In the genomic region with DNA sequence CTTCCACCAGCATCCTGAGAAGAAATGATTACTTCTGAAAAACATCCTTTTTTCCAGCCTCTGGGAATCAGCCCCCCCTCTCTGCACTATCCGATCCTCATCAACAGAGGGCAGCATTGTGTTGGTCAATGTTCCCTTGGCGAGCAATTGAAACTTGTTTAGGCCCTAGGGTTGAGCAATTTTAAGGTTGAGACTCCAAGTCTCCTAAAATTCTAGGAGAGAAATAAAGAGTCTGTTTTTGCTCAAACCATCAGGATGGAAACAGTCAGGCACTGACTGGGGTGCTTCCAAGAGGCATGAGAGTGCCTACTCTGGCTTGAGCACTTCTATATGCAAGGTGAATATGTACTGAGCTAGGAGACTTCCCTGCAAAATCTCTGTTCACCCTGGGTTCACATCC, we compare ENCODE assay signal across 8 cellular contexts. TPM values are rescaled to one million over a fixed set of nuclear protein-coding genes. Genes with fewer than 3 reads are reported as not detected.
A peak's percentile ranks its signal among the peaks of the same experiment; 100 is the strongest.
DNase-seq lines count a peak whose midpoint lies in the region; ATAC-seq, FAIRE-seq and TF ChIP-seq lines count a peak whose summit lies in the region.

No MANE protein-coding gene starts in this region.

- peaks cover 78 to 96% (median 88%) of the 10 kb centered on the region in 4 donors for H3K4me1 Mint-ChIP-seq in CD4-positive, alpha-beta memory T cell

- H3K27ac ChIP-seq in CD4-positive, alpha-beta memory T cell (ENCODE audit: low read depth, low read length), result peak overlapping the region; percentile 64
- H3K27ac ChIP-seq in right cardiac atrium (ENCODE audit: low read length) (no peak overlapping the region), gastrocnemius medialis (no peak overlapping the region)

- H3K27ac Mint-ChIP-seq in CD4-positive, alpha-beta memory T cell, result peak overlapping the region; percentile 84 to 98 (median 94)

- H3K27me3 Mint-ChIP-seq in CD4-positive, alpha-beta memory T cell, result no peaks in the 10 kb centered on the region

- peaks cover 0 to 8% (median 0%) of the 10 kb centered on the region in 8 donors for H3K9me3 Mint-ChIP-seq in CD4-positive, alpha-beta memory T cell

- no peak overlapping the region for H3K4me3 ChIP-seq in CD4-positive, alpha-beta memory T cell (ENCODE audit: low read length in 2 of 2)
- H3K4me3 ChIP-seq in right cardiac atrium (ENCODE audit: low read length), result no peak overlapping the region
- no peak overlapping the region for H3K4me3 ChIP-seq in gastrocnemius medialis

- DNase-seq in CD4-positive, alpha-beta memory T cell, result no peak
- DNase-seq in NCI-H2196 treated with DMSO at 0.1 percent for 48 hours (lab: John Stamatoyannopoulos, UW; ENCODE audit: unreplicated experiment) (peak; percentile 17), anterior cingulate cortex (lab: John Stamatoyannopoulos, UW) (peak in 34 of 58 donors; percentile 8 to 60 (median 33)), right cardiac atrium (peak; percentile 28 to 54 (median 52)), gastrocnemius medialis (peak in 1 of 2 donors; percentile 12), RCC 7860 (ENCODE audit: low spot score) (no peak)

- WGBS in right cardiac atrium, result 5% methylated on average over 2 of the region's 2 CpGs

- TF ChIP-seq POLR2A in gastrocnemius medialis (IDR thresholded peaks at IDR 0.05), result no peak

- peak; percentile 54 for ATAC-seq in GM18511 (IDR thresholded peaks at IDR 0.05; ENCODE audit: unreplicated experiment)
- ATAC-seq in HG02943 (IDR thresholded peaks at IDR 0.05; ENCODE audit: low read depth, unreplicated experiment), result peak; percentile 45
- ATAC-seq in right cardiac atrium, result peak; percentile 83 to 86
- ATAC-seq in gastrocnemius medialis, result peak; percentile 82 to 88

- peak; percentile 32 to 75 (median 69) for TF ChIP-seq CTCF in gastrocnemius medialis (IDR thresholded peaks at IDR 0.05 in 4 of 5, conservative IDR thresholded peaks at IDR 0.05 in 1 of 5)

- H3K4me3 Mint-ChIP-seq in CD4-positive, alpha-beta memory T cell, result peak overlapping the region in 7 of 8 donors; percentile 61 to 86 (median 79)

- CTCF ChIA-PET in CD4-positive, alpha-beta memory T cell (lab: Charles Lee; ENCODE audit: partially characterized antibody), result interaction anchor here (0.8 to 16.6 kb wide), 47 partner anchors 11 to 490 kb away, joined by 3 to 237 read pairs (median 5); a partner anchor contains a TSS

- intact Hi-C loops in CD4-positive, alpha-beta memory T cell (cut with micrococcal nuclease), result loop anchor here (1.0 to 5.0 kb wide), 4 partner anchors 12 to 104 kb away; no protein-coding TSS in a partner anchor
- intact Hi-C loops in right cardiac atrium (cut with DNase I), result loop anchor here in 2 of 4 donors (5.0 to 10.0 kb wide), 3 partner anchors 54 to 109 kb away; a partner anchor contains a TSS
- intact Hi-C loops in gastrocnemius medialis (cut with DNase I; ENCODE audit: low total_unique reads), result loop anchor here (1.0 kb wide), 1 partner anchor 59 kb away; no protein-coding TSS in a partner anchor

- H3K27me3 ChIP-seq in CD4-positive, alpha-beta memory T cell (ENCODE audit: insufficient read depth, low read length), result no peaks in the 10 kb centered on the region
- H3K27me3 ChIP-seq in right cardiac atrium (ENCODE audit: control insufficient read depth, insufficient read depth) (no peaks in the 10 kb centered on the region), gastrocnemius medialis (no peaks in the 10 kb centered on the region)

- POLR2A ChIA-PET in CD4-positive, alpha-beta memory T cell (lab: Charles Lee; ENCODE audit: partially characterized antibody), result interaction anchor here (0.7 to 17.2 kb wide), 30 partner anchors 8 to 110 kb away, joined by 3 to 193 read pairs (median 6); a partner anchor contains a TSS

- H3K36me3 Mint-ChIP-seq in CD4-positive, alpha-beta memory T cell, result peaks cover 78 to 80% of the 10 kb centered on the region in 2 donors

- FAIRE-seq in RCC 7860 (lab: Jason Lieb, UNC), result no peak

- peaks cover 57% of the 10 kb centered on the region for H3K36me3 ChIP-seq in CD4-positive, alpha-beta memory T cell (ENCODE audit: insufficient read depth, low read length)
- H3K36me3 ChIP-seq in gastrocnemius medialis, result no peaks in the 10 kb centered on the region

- no peaks in the 10 kb centered on the region for H3K9me3 ChIP-seq in CD4-positive, alpha-beta memory T cell (ENCODE audit: control insufficient read depth in 1 of 2, low read length in 2 of 2)
- no peaks in the 10 kb centered on the region for H3K9me3 ChIP-seq in right cardiac atrium (ENCODE audit: control insufficient read depth, low read length)
- no peaks in the 10 kb centered on the region for H3K9me3 ChIP-seq in gastrocnemius medialis

- in situ Hi-C loops in gastrocnemius medialis (cut with MboI; ENCODE audit: low sequenced_read_pairs in 4 of 4), result loop anchor here in 1 of 4 donors (5.0 to 10.0 kb wide), 2 partner anchors 59 to 221 kb away; no protein-coding TSS in a partner anchor

- peaks cover 97% of the 10 kb centered on the region for H3K4me1 ChIP-seq in CD4-positive, alpha-beta memory T cell (ENCODE audit: insufficient read depth, low read length)
- H3K4me1 ChIP-seq in right cardiac atrium (ENCODE audit: control insufficient read depth, insufficient read depth, low read length), result no peaks in the 10 kb centered on the region
- no peaks in the 10 kb centered on the region for H3K4me1 ChIP-seq in gastrocnemius medialis

RNA-seq across cellular contexts. Expression of a gene that starts 12.4 kb away (rescaled TPM):
- total RNA-seq in CD4-positive, alpha-beta memory T cell, result 100 to 1,000 TPM; 317 to 325 TPM
- 100 to 1,000 TPM; 432 to 516 TPM for polyA plus RNA-seq in CD4-positive, alpha-beta memory T cell
- total RNA-seq in right cardiac atrium (10 to 100 TPM; 33.4 to 43.8 (median 37.2) TPM), gastrocnemius medialis (10 to 100 TPM in 2 of 4 donors, 1 to 10 TPM in 2; 5.9 to 15.5 (median 10.7) TPM)
- 27.4 TPM for polyA plus RNA-seq in right cardiac atrium

Comparison
In these comparisons a context has a peak if more than half of its experiments do, and no peak if none do; other contexts are left out.
1. DNase-seq: peak in NCI-H2196 treated with DMSO at 0.1 percent for 48 hours (single experiment), anterior cingulate cortex (34 of 58) and right cardiac atrium (3 of 3); none in CD4-positive, alpha-beta memory T cell (0 of 5) and RCC 7860 (single experiment).
2. RNA of a gene that starts 12.4 kb away (total RNA-seq): 317 to 325 TPM in CD4-positive, alpha-beta memory T cell; 33.4 to 43.8 TPM in right cardiac atrium and 5.9 to 15.5 TPM in gastrocnemius medialis; every median in the first group is over 4 times any median in the second.
3. Peak in every context shown above with its lines, with median percentiles within 50 percentile points of each other: ATAC-seq.